Comparison of ENCODE assay signal across 16 cellular contexts in the genomic region with DNA sequence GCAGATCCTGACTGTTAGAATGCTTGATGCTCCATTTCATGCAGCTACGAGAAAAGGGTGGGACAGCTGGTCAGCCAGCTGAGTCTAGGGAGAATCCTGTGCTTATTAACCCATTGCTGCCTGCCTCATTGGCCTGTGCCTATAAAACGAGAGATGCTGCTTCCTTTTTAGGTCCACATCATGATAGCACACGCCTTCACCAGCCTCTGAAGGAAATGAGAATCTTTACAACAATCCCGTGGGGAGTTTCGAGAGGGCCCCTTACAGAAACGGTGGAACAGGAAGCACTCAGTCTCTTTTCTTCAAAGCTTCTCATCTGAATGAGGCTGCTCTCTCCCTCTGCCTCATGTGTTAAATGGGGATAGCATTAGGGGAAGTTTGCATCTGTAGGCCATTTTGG.
DNase-seq lines count a peak whose midpoint lies in the region; ATAC-seq and TF ChIP-seq lines count a peak whose summit lies in the region.
"Had no signal": no experiment of that assay in that cellular context is flagged by ENCODE, and none has a peak within 500 bp of the region (broad histone marks: within the 10 kb centered on the region; RNA-seq: fewer than 3 reads in every experiment).

No MANE protein-coding gene starts in this region.

- no peak for TF ChIP-seq CTCF in DOHH2 (IDR thresholded peaks at IDR 0.05; ENCODE audit: low read depth, low read length, poor library complexity, severe bottlenecking)
- no peak for TF ChIP-seq CTCF in OCI-LY3 (IDR thresholded peaks at IDR 0.05; ENCODE audit: low read depth, low read length)

- H3K4me2 ChIP-seq in DOHH2 (ENCODE audit: low read length) (peak overlapping the region; percentile 30; the same call in 1 of the 2 replicates), OCI-LY3 (ENCODE audit: low read length) (peak overlapping the region; percentile 32)

- no peak overlapping the region for H3K4me3 Mint-ChIP-seq in activated naive CD8-positive, alpha-beta T cell treated with anti-CD3 and anti-CD28 coated beads, Interleukin-2, amount 50 U/mL, for 24 hours
- H3K4me3 Mint-ChIP-seq: brain had no signal

- H4K20me1 ChIP-seq in DOHH2 (ENCODE audit: control insufficient read depth, insufficient read depth, low read depth, low read length) (no peaks in the 10 kb centered on the region), OCI-LY3 (ENCODE audit: insufficient read depth, low read length) (no peaks in the 10 kb centered on the region)

- H3K27me3 ChIP-seq in DOHH2 (ENCODE audit: control insufficient read depth, low read length) (no peaks in the 10 kb centered on the region), OCI-LY3 (ENCODE audit: low read depth, low read length) (peaks cover 3% of the 10 kb centered on the region; the same call in 1 of the 2 replicates)
- H3K27me3 ChIP-seq: neutrophil, spleen, uterus had no signal

- ATAC-seq in GM19351 (IDR thresholded peaks at IDR 0.05; ENCODE audit: unreplicated experiment) = peak; percentile 75
- peak; percentile 84 for ATAC-seq in HG03095 (IDR thresholded peaks at IDR 0.05; ENCODE audit: unreplicated experiment)
- no peak for ATAC-seq in activated naive CD8-positive, alpha-beta T cell treated with anti-CD3 and anti-CD28 coated beads, Interleukin-2, amount 50 U/mL, for 24 hours
- no peak for ATAC-seq in HG02884 (IDR thresholded peaks at IDR 0.05; ENCODE audit: unreplicated experiment)
- ATAC-seq: left lobe of liver had no signal

- H3K9me3 ChIP-seq in DOHH2 (ENCODE audit: control insufficient read depth, insufficient read depth, low read length) = peaks cover 2% of the 10 kb centered on the region
- H3K9me3 ChIP-seq in OCI-LY3 (ENCODE audit: insufficient read depth, low read length) = 0 out of 2 replicates have a peak, but pooled peaks cover under 1% of the 10 kb centered on the region
- H3K9me3 ChIP-seq: uterus had no signal

- no peaks in the 10 kb centered on the region for H3K9me2 ChIP-seq in DOHH2 (replicated peaks; ENCODE audit: control insufficient read depth, low read length)

- DNase-seq in activated naive CD8-positive, alpha-beta T cell treated with anti-CD3 and anti-CD28 coated beads, Interleukin-2, amount 50 U/mL, for 24 hours = no peak
- no peak for DNase-seq in A172 (ENCODE audit: low spot score)
- no peak for DNase-seq in activated T-cell treated with anti-CD3 and anti-CD28 coated beads, Interleukin-2, amount 50 U/mL, for 48 hours
- DNase-seq: C1 segment of cervical spinal cord, GDM1, NCI-H774, spleen, uterus had no signal

- H3K9me3 Mint-ChIP-seq in activated naive CD8-positive, alpha-beta T cell treated with anti-CD3 and anti-CD28 coated beads, Interleukin-2, amount 50 U/mL, for 24 hours = peaks cover 4% of the 10 kb centered on the region

- H3K36me3 Mint-ChIP-seq in activated naive CD8-positive, alpha-beta T cell treated with anti-CD3 and anti-CD28 coated beads, Interleukin-2, amount 50 U/mL, for 24 hours (ENCODE audit: low read depth) = no peaks in the 10 kb centered on the region

- H3K36me3 ChIP-seq in DOHH2 (ENCODE audit: control insufficient read depth, low read length) (no peaks in the 10 kb centered on the region), OCI-LY3 (replicated peaks; ENCODE audit: low read depth, low read length) (no peaks in the 10 kb centered on the region)
- H3K36me3 ChIP-seq: neutrophil, spleen, uterus had no signal

- no peaks in the 10 kb centered on the region for H3K4me1 Mint-ChIP-seq in activated naive CD8-positive, alpha-beta T cell treated with anti-CD3 and anti-CD28 coated beads, Interleukin-2, amount 50 U/mL, for 24 hours

- peak overlapping the region; percentile 55 for H2AFZ ChIP-seq in OCI-LY3 (ENCODE audit: low read depth, low read length)

- no peak overlapping the region for H3K9ac ChIP-seq in OCI-LY3 (ENCODE audit: low read length)

- no peak overlapping the region for H3K27ac Mint-ChIP-seq in activated naive CD8-positive, alpha-beta T cell treated with anti-CD3 and anti-CD28 coated beads, Interleukin-2, amount 50 U/mL, for 24 hours

- H3K4me3 ChIP-seq in DOHH2 (ENCODE audit: low read length) (no peak overlapping the region), OCI-LY3 (ENCODE audit: low read length) (peak overlapping the region; percentile 1; the same call in 1 of the 2 replicates)
- H3K4me3 ChIP-seq: spleen, uterus had no signal

- peaks cover 2% of the 10 kb centered on the region for H3K27me3 Mint-ChIP-seq in activated naive CD8-positive, alpha-beta T cell treated with anti-CD3 and anti-CD28 coated beads, Interleukin-2, amount 50 U/mL, for 24 hours
- H3K27me3 Mint-ChIP-seq: brain had no signal

- no peaks in the 10 kb centered on the region for H3K79me2 ChIP-seq in DOHH2 (ENCODE audit: control insufficient read depth, low read length)
- no peaks in the 10 kb centered on the region for H3K79me2 ChIP-seq in OCI-LY3 (ENCODE audit: low read length)

- H3F3A ChIP-seq in DOHH2 (ENCODE audit: control insufficient read depth, insufficient read depth) = no peaks in the 10 kb centered on the region

- H3K4me1 ChIP-seq in DOHH2 (ENCODE audit: control insufficient read depth, low read length) = peaks cover 11% of the 10 kb centered on the region
- H3K4me1 ChIP-seq in OCI-LY3 (ENCODE audit: low read length) = peaks cover 13% of the 10 kb centered on the region
- H3K4me1 ChIP-seq: spleen, uterus had no signal

- no peak overlapping the region for H3K27ac ChIP-seq in DOHH2 (ENCODE audit: low read depth, low read length)
- peak overlapping the region; percentile 6 for H3K27ac ChIP-seq in OCI-LY3 (ENCODE audit: low read length)
- H3K27ac ChIP-seq: neutrophil, spleen, uterus had no signal

Comparison
In these comparisons a context has a peak if more than half of its experiments do, and no peak if none do; other contexts are left out.
1. ATAC-seq: peak in GM19351 (single experiment) and HG03095 (single experiment); none in activated naive CD8-positive, alpha-beta T cell treated with anti-CD3 and anti-CD28 coated beads, Interleukin-2, amount 50 U/mL, for 24 hours (single experiment) and HG02884 (single experiment).